ENCODE assay signal across 28 cellular contexts in the genomic region with DNA sequence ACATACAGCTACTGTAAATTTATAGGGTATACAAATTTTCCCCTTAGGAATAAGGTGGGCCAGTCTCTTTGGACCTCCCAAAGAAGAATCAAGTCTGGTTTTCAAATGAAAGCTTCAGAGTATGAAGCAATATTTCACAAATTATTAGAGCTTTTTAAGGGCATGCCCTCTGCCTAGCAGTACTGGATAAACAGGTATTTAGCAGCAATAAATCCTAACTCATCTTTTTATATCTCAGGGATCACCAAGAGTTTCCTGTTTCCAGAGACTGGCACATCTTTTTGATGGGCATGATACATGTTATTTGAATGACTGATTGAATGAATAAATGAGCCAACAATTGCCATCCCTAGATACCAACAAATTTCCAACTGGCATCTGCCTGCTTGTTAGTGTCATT.
"Had no signal": no experiment of that assay in that cellular context is flagged by ENCODE, and none has a peak within 500 bp of the region (broad histone marks: within the 10 kb centered on the region; RNA-seq: fewer than 3 reads in every experiment).

No MANE protein-coding gene starts in this region.

- DNase-seq: dorsolateral prefrontal cortex; effector CD4-positive, alpha-beta T cell; foreskin keratinocyte; heart left ventricle; kidney; mesenchymal stem cell; midbrain; naive thymus-derived CD4-positive, alpha-beta T cell; nucleus accumbens; stimulated activated CD4-positive, alpha-beta T cell treated with anti-CD3 and anti-CD28 coated beads, Interleukin-12 subunit alpha, Interleukin-12 subunit beta, amount 100 ng/mL, for 4 hours; stimulated activated CD4-positive, alpha-beta T cell treated with anti-CD3 and anti-CD28 coated beads, Interleukin-1b, Interleukin-23, amount 100 ng/mL, for 48 hours; stimulated activated CD4-positive, alpha-beta T cell treated with anti-CD3 and anti-CD28 coated beads, Interleukin-4, amount 100 ng/mL, for 1 hour; stimulated activated CD8-positive, alpha-beta memory T cell treated with anti-CD3 and anti-CD28 coated beads, Interleukin-4, amount 100 ng/mL, for 48 hours; stimulated activated naive CD4-positive, alpha-beta T cell treated with Interleukin-2 at 50 U/mL for 16 hours; stomach; thyroid gland had no signal

- H3K9me3 Mint-ChIP-seq: naive thymus-derived CD4-positive, alpha-beta T cell; nephron had no signal

- H3K27ac ChIP-seq: dorsolateral prefrontal cortex, epithelial cell of prostate, esophagus muscularis mucosa, foreskin keratinocyte, gastroesophageal sphincter, heart left ventricle, hepatocyte, neural progenitor cell, prostate gland, right atrium auricular region, stomach had no signal

- H3K36me3 ChIP-seq: esophagus muscularis mucosa, gastroesophageal sphincter, heart left ventricle, neural progenitor cell, prostate gland, right atrium auricular region, stomach, thyroid gland had no signal

- H3K4me3 ChIP-seq: dorsolateral prefrontal cortex, esophagus muscularis mucosa, gastroesophageal sphincter, heart left ventricle, hepatocyte, lung, neural progenitor cell, prostate gland, right atrium auricular region, smooth muscle cell, stomach, thyroid gland had no signal

- ATAC-seq: foreskin keratinocyte; gastroesophageal sphincter; heart left ventricle; left lobe of liver; naive thymus-derived CD4-positive, alpha-beta T cell; sciatic nerve had no signal

- H3K27me3 ChIP-seq: dorsolateral prefrontal cortex, esophagus muscularis mucosa, foreskin keratinocyte, gastroesophageal sphincter, heart left ventricle, hepatocyte, neural progenitor cell, right atrium auricular region, stomach, thyroid gland had no signal

- H2AFZ ChIP-seq: hepatocyte, neural progenitor cell had no signal

- H3K4me2 ChIP-seq: hepatocyte, neural progenitor cell, smooth muscle cell had no signal

- H3K79me2 ChIP-seq: hepatocyte had no signal

- H3K27ac Mint-ChIP-seq: naive thymus-derived CD4-positive, alpha-beta T cell; neural progenitor cell had no signal

- H3K36me3 Mint-ChIP-seq: naive thymus-derived CD4-positive, alpha-beta T cell; neural progenitor cell had no signal

- H3K9me3 ChIP-seq: esophagus muscularis mucosa, gastroesophageal sphincter, heart left ventricle, prostate gland, right atrium auricular region, stomach, thyroid gland had no signal

- H3K4me3 Mint-ChIP-seq: naive thymus-derived CD4-positive, alpha-beta T cell; nephron; neural progenitor cell had no signal
